ENCODE assay signal across 7 cellular contexts in genomic region chr6:87198022-87198421, GRCh38.
DNase-seq lines count a peak whose midpoint lies in the region; ATAC-seq lines count a peak whose summit lies in the region.
"Not testable (repeated sequence)": the region's sequence is repeated elsewhere in the genome, so short reads cannot be mapped to it uniquely, and the experiment has no call there.

No MANE protein-coding gene starts in this region.

- H3K4me3 Mint-ChIP-seq in T-helper 2 cell treated with Interferon-gamma antibody and Interleukin-4, amounts not matched to agents 5 μg/mL and 100 μg/mL, for 36 hours, result not testable (repeated sequence)
- H3K4me3 Mint-ChIP-seq in activated T-cell treated with anti-CD3 and anti-CD28 coated beads, Interleukin-2, amount 50 U/mL, for 24 hours, result peak overlapping the region; percentile 46
- H3K4me3 Mint-ChIP-seq in activated naive CD8-positive, alpha-beta T cell, result peak overlapping the region; percentile 57
- peak overlapping the region; percentile 25 for H3K4me3 Mint-ChIP-seq in stimulated activated effector memory CD8-positive, alpha-beta T cell treated with anti-CD3 and anti-CD28 coated beads, Interleukin-12 subunit alpha, Interleukin-12 subunit beta, amount 100 ng/mL, for 72 hours

- not testable (repeated sequence) for H3K27me3 Mint-ChIP-seq in T-helper 2 cell treated with Interferon-gamma antibody and Interleukin-4, amounts not matched to agents 5 μg/mL and 100 μg/mL, for 36 hours (ENCODE audit: low read depth); activated T-cell treated with anti-CD3 and anti-CD28 coated beads, Interleukin-2, amount 50 U/mL, for 24 hours; activated naive CD8-positive, alpha-beta T cell

- H3K27ac Mint-ChIP-seq in T-helper 2 cell treated with Interferon-gamma antibody and Interleukin-4, amounts not matched to agents 5 μg/mL and 100 μg/mL, for 36 hours, result peak overlapping the region; percentile 62
- peak overlapping the region; percentile 91 for H3K27ac Mint-ChIP-seq in activated T-cell treated with anti-CD3 and anti-CD28 coated beads, Interleukin-2, amount 50 U/mL, for 24 hours
- peak overlapping the region; percentile 89 for H3K27ac Mint-ChIP-seq in activated naive CD8-positive, alpha-beta T cell
- H3K27ac Mint-ChIP-seq in stimulated activated effector memory CD8-positive, alpha-beta T cell treated with anti-CD3 and anti-CD28 coated beads, Interleukin-12 subunit alpha, Interleukin-12 subunit beta, amount 100 ng/mL, for 72 hours, result not testable (repeated sequence)

- peak; percentile 0 for ATAC-seq in GM18508 (IDR thresholded peaks at IDR 0.05; ENCODE audit: insufficient read depth, unreplicated experiment)
- ATAC-seq in GM21390 (IDR thresholded peaks at IDR 0.05; ENCODE audit: unreplicated experiment), result peak; percentile 6
- peak; percentile 3 for ATAC-seq in HG02852 (IDR thresholded peaks at IDR 0.05; ENCODE audit: unreplicated experiment)
- ATAC-seq in stimulated activated effector memory CD8-positive, alpha-beta T cell treated with anti-CD3 and anti-CD28 coated beads, Interleukin-12 subunit alpha, Interleukin-12 subunit beta, amount 100 ng/mL, for 72 hours, result not testable (repeated sequence)

- H3K9me3 Mint-ChIP-seq in T-helper 2 cell treated with Interferon-gamma antibody and Interleukin-4, amounts not matched to agents 5 μg/mL and 100 μg/mL, for 36 hours; activated T-cell treated with anti-CD3 and anti-CD28 coated beads, Interleukin-2, amount 50 U/mL, for 24 hours; activated naive CD8-positive, alpha-beta T cell (ENCODE audit: low read depth); stimulated activated effector memory CD8-positive, alpha-beta T cell treated with anti-CD3 and anti-CD28 coated beads, Interleukin-12 subunit alpha, Interleukin-12 subunit beta, amount 100 ng/mL, for 72 hours: not testable (repeated sequence)

- DNase-seq in T-helper 2 cell treated with Interferon-gamma antibody and Interleukin-4, amounts not matched to agents 5 μg/mL and 100 μg/mL, for 36 hours (ENCODE audit: low spot score); activated T-cell treated with anti-CD3 and anti-CD28 coated beads, Interleukin-2, amount 50 U/mL, for 24 hours; stimulated activated effector memory CD8-positive, alpha-beta T cell treated with anti-CD3 and anti-CD28 coated beads, Interleukin-12 subunit alpha, Interleukin-12 subunit beta, amount 100 ng/mL, for 72 hours (ENCODE audit: low spot score in 2 of 2): not testable (repeated sequence)

- peaks cover 18% of the 10 kb centered on the region for H3K36me3 Mint-ChIP-seq in T-helper 2 cell treated with Interferon-gamma antibody and Interleukin-4, amounts not matched to agents 5 μg/mL and 100 μg/mL, for 36 hours (ENCODE audit: low read depth)
- H3K36me3 Mint-ChIP-seq in activated T-cell treated with anti-CD3 and anti-CD28 coated beads, Interleukin-2, amount 50 U/mL, for 24 hours (ENCODE audit: low read depth), result peaks cover 41% of the 10 kb centered on the region
- H3K36me3 Mint-ChIP-seq in activated naive CD8-positive, alpha-beta T cell, result not testable (repeated sequence)
- H3K36me3 Mint-ChIP-seq in stimulated activated effector memory CD8-positive, alpha-beta T cell treated with anti-CD3 and anti-CD28 coated beads, Interleukin-12 subunit alpha, Interleukin-12 subunit beta, amount 100 ng/mL, for 72 hours, result peaks cover 47% of the 10 kb centered on the region

- H3K4me1 Mint-ChIP-seq in T-helper 2 cell treated with Interferon-gamma antibody and Interleukin-4, amounts not matched to agents 5 μg/mL and 100 μg/mL, for 36 hours (ENCODE audit: low read depth), result peaks cover 62% of the 10 kb centered on the region
- H3K4me1 Mint-ChIP-seq in activated T-cell treated with anti-CD3 and anti-CD28 coated beads, Interleukin-2, amount 50 U/mL, for 24 hours (ENCODE audit: low read depth), result peaks cover 77% of the 10 kb centered on the region
- peaks cover 77% of the 10 kb centered on the region for H3K4me1 Mint-ChIP-seq in activated naive CD8-positive, alpha-beta T cell (ENCODE audit: low read depth)
- H3K4me1 Mint-ChIP-seq in stimulated activated effector memory CD8-positive, alpha-beta T cell treated with anti-CD3 and anti-CD28 coated beads, Interleukin-12 subunit alpha, Interleukin-12 subunit beta, amount 100 ng/mL, for 72 hours, result peaks cover 54% of the 10 kb centered on the region
